Comparison of ENCODE assay signal across 8 cellular contexts in genomic region chr16:90047714-90048346, GRCh38. TPM values are rescaled to one million over a fixed set of nuclear protein-coding genes. Genes with fewer than 3 reads are reported as not detected.
DNase-seq lines count a peak whose midpoint lies in the region; ATAC-seq and TF ChIP-seq lines count a peak whose summit lies in the region.

No MANE protein-coding gene starts in this region.

- POLR2A ChIA-PET in activated CD4-positive, alpha-beta memory T cell treated with anti-CD3 and anti-CD28 coated beads for 36 hours (lab: Charles Lee) = no interaction called here

- TF ChIP-seq CTCF in dorsolateral prefrontal cortex (IDR thresholded peaks at IDR 0.05 in 54 of 56, conservative IDR thresholded peaks at IDR 0.05 in 2 of 56; ENCODE audit: low read depth in 1 of 56, partially characterized antibody in 56 of 56) = no peak
- no peak for TF ChIP-seq CTCF in lower leg skin (IDR thresholded peaks at IDR 0.05)
- TF ChIP-seq CTCF in upper lobe of left lung (IDR thresholded peaks at IDR 0.05) = no peak

- no peaks in the 10 kb centered on the region for H3K9me3 ChIP-seq in upper lobe of left lung

- DNase-seq in activated gamma-delta T cell (lab: John Stamatoyannopoulos, UW) = peak; percentile 24
- no peak for DNase-seq in activated gamma-delta T cell treated with Interleukin-2 at 50 U/mL for 16 hours
- no peak for DNase-seq in dorsolateral prefrontal cortex
- no peak for DNase-seq in lower leg skin (ENCODE audit: low spot score in 2 of 2)
- peak; percentile 17 to 74 for DNase-seq in upper lobe of left lung
- no peak for DNase-seq in activated CD4-positive, alpha-beta memory T cell treated with anti-CD3 and anti-CD28 coated beads for 36 hours
- DNase-seq in epidermal melanocyte (ENCODE audit: insufficient read length, low spot score) = no peak

- intact Hi-C loops in dorsolateral prefrontal cortex (cut with DNase I) (no loop called here), lower leg skin (cut with DNase I; ENCODE audit: low total_unique reads) (no loop called here)
- intact Hi-C loops in activated CD4-positive, alpha-beta memory T cell treated with anti-CD3 and anti-CD28 coated beads for 36 hours (cut with micrococcal nuclease) = no loop called here

- H3K27me3 ChIP-seq in dorsolateral prefrontal cortex = no peaks in the 10 kb centered on the region
- H3K27me3 ChIP-seq in upper lobe of left lung = peaks cover 0 to 4% (median 2%) of the 10 kb centered on the region in 4 donors

- CTCF ChIA-PET in activated CD4-positive, alpha-beta memory T cell treated with anti-CD3 and anti-CD28 coated beads for 36 hours (lab: Charles Lee) = interaction anchor here (1.1 kb wide), 1 partner anchor 34 kb away, joined by 3 read pairs; no protein-coding TSS in a partner anchor

- peaks cover 10 to 20% (median 15%) of the 10 kb centered on the region in 4 donors for H3K4me1 ChIP-seq in upper lobe of left lung

- peaks cover 5% of the 10 kb centered on the region for H3K27me3 Mint-ChIP-seq in activated CD4-positive, alpha-beta memory T cell treated with anti-CD3 and anti-CD28 coated beads for 36 hours

- H3K36me3 ChIP-seq in upper lobe of left lung = peaks cover 0 to 11% (median 4%) of the 10 kb centered on the region in 4 donors

- peaks cover 4% of the 10 kb centered on the region for H3K9me3 Mint-ChIP-seq in activated CD4-positive, alpha-beta memory T cell treated with anti-CD3 and anti-CD28 coated beads for 36 hours

- WGBS in lower leg skin, 2 donors = 16 to 35% methylated on average over 21 to 23 of the region's 59 CpGs
- 46 to 54% methylated on average over 6 to 14 of the region's 59 CpGs for WGBS in upper lobe of left lung, 2 donors

- H3K4me3 ChIP-seq in dorsolateral prefrontal cortex = peak overlapping the region in 57 of 59 donors; percentile 17 to 66 (median 48)
- peak overlapping the region; percentile 24 for H3K4me3 ChIP-seq in lower leg skin (ENCODE audit: low read depth, poor library complexity, severe bottlenecking)
- H3K4me3 ChIP-seq in upper lobe of left lung = peak overlapping the region in 3 of 4 donors; percentile 43 to 55 (median 54)

- no peak overlapping the region for H3K4me3 Mint-ChIP-seq in activated CD4-positive, alpha-beta memory T cell treated with anti-CD3 and anti-CD28 coated beads for 36 hours

- H3K4me1 Mint-ChIP-seq in activated CD4-positive, alpha-beta memory T cell treated with anti-CD3 and anti-CD28 coated beads for 36 hours (ENCODE audit: low read depth) = peaks cover 7% of the 10 kb centered on the region

- no peak for TF ChIP-seq POLR2A in lower leg skin (IDR thresholded peaks at IDR 0.05)
- no peak for TF ChIP-seq POLR2A in upper lobe of left lung (IDR thresholded peaks at IDR 0.05)

- H3K27ac Mint-ChIP-seq in activated CD4-positive, alpha-beta memory T cell treated with anti-CD3 and anti-CD28 coated beads for 36 hours = no peak overlapping the region

- H3K27ac ChIP-seq in dorsolateral prefrontal cortex (peak overlapping the region in 10 of 59 donors; percentile 16 to 71 (median 40)), upper lobe of left lung (no peak overlapping the region)

- peaks cover 5% of the 10 kb centered on the region for H3K36me3 Mint-ChIP-seq in activated CD4-positive, alpha-beta memory T cell treated with anti-CD3 and anti-CD28 coated beads for 36 hours

- TF ChIP-seq EP300 in upper lobe of left lung (IDR thresholded peaks at IDR 0.05) = no peak

- ATAC-seq in upper lobe of left lung (ENCODE audit: low FRiP score in 2 of 2) (no peak), GM21360 (IDR thresholded peaks at IDR 0.05; ENCODE audit: unreplicated experiment) (no peak)

RNA-seq across cellular contexts. Expression of gene DBNDD1, which starts 28.6 kb away (rescaled TPM):
- total RNA-seq in dorsolateral prefrontal cortex (100 to 1,000 TPM in 1 of 120 experiments, 10 to 100 TPM in 119; 17.7 to 114 (median 61.1) TPM), lower leg skin (1 to 10 TPM; 2.3 to 8.8 (median 7.3) TPM), upper lobe of left lung (10 to 100 TPM in 3 of 6 donors, 1 to 10 TPM in 3; 4.6 to 23.2 (median 11.1) TPM)
- total RNA-seq in activated CD4-positive, alpha-beta memory T cell treated with anti-CD3 and anti-CD28 coated beads for 36 hours = under 1 TPM; 0.81 to 0.94 TPM

RNA-seq across cellular contexts. Expression of gene PRDM7, which starts 29.3 kb away (rescaled TPM):
- total RNA-seq in dorsolateral prefrontal cortex (not detected), lower leg skin (not detected), upper lobe of left lung (not detected)
- total RNA-seq in activated CD4-positive, alpha-beta memory T cell treated with anti-CD3 and anti-CD28 coated beads for 36 hours = not detected

Comparison
In these comparisons a context has a peak if more than half of its experiments do, and no peak if none do; other contexts are left out.
1. DNase-seq: peak in activated gamma-delta T cell (single experiment) and upper lobe of left lung (2 of 2); none in activated gamma-delta T cell treated with Interleukin-2 at 50 U/mL for 16 hours (single experiment), dorsolateral prefrontal cortex (0 of 10), lower leg skin (0 of 2), activated CD4-positive, alpha-beta memory T cell treated with anti-CD3 and anti-CD28 coated beads for 36 hours (single experiment) and epidermal melanocyte (single experiment).
2. Peak in every context shown above with its lines, with median percentiles within 50 percentile points of each other: H3K4me3 ChIP-seq.